ENCODE assay signal across 34 cellular contexts in genomic region chr1:168271636-168272035, GRCh38.
"Had no signal": no experiment of that assay in that cellular context is flagged by ENCODE, and none has a peak within 500 bp of the region (broad histone marks: within the 10 kb centered on the region; RNA-seq: fewer than 3 reads in every experiment).

No MANE protein-coding gene starts in this region.

- ATAC-seq: activated CD4-positive, CD25-positive, alpha-beta regulatory T cell treated with anti-CD3 and anti-CD28 coated beads, Interleukin-2, amount 50 U/mL, for 24 hours; gastrocnemius medialis; left colon; naive thymus-derived CD8-positive, alpha-beta T cell; pancreas; stimulated activated memory B cell treated with anti-CD40 and anti-IgM and Interleukin-4, amounts not matched to agents 10 μg/mL and 1 μg/mL and 100 μg/mL, for 72 hours; stimulated activated naive CD8-positive, alpha-beta T cell treated with anti-CD3 and anti-CD28 coated beads, Interleukin-15, amount 100 ng/mL, for 72 hours had no signal

- H3K36me3 ChIP-seq: gastrocnemius medialis, pancreas, prostate gland, sigmoid colon, uterus, WERI-Rb-1 had no signal

- DNase-seq: activated CD4-positive, alpha-beta memory T cell treated with anti-CD3 and anti-CD28 coated beads for 36 hours; activated CD4-positive, alpha-beta T cell treated with anti-CD3 and anti-CD28 coated beads for 48 hours; activated CD8-positive, alpha-beta memory T cell treated with anti-CD3 and anti-CD28 coated beads, Interleukin-2, amount 50 U/mL, for 4 hours; activated gamma-delta T cell; activated naive CD4-positive, alpha-beta T cell treated with anti-CD3 and anti-CD28 coated beads, Interleukin-2, amount 10 ng/mL, durations not matched to agents 7 days and 5 days; activated naive CD8-positive, alpha-beta T cell treated with anti-CD3 and anti-CD28 coated beads, Interleukin-2, amount 10 ng/mL, durations not matched to agents 7 days and 5 days; activated T-cell treated with anti-CD3 and anti-CD28 coated beads, Interleukin-2, amount 50 U/mL, for 1 hour; amygdala; effector CD4-positive, alpha-beta T cell; gastrocnemius medialis; glutamatergic neuron; islet precursor cell; left colon; midbrain; naive thymus-derived CD8-positive, alpha-beta T cell; nucleus accumbens; pancreas; sigmoid colon; small intestine; stimulated activated CD4-positive, alpha-beta T cell treated with anti-CD3 and anti-CD28 coated beads, Interleukin-4, amount 100 ng/mL, for 4 hours; stimulated activated CD8-positive, alpha-beta memory T cell treated with anti-CD3 and anti-CD28 coated beads, Interleukin-4, amount 100 ng/mL, for 48 hours; stimulated activated naive CD8-positive, alpha-beta T cell treated with anti-CD3 and anti-CD28 coated beads, Interleukin-15, amount 100 ng/mL, for 72 hours; substantia nigra; T1000; uterus; WERI-Rb-1 had no signal

- H3K27ac ChIP-seq: gastrocnemius medialis, pancreas, prostate gland, sigmoid colon, uterus, WERI-Rb-1 had no signal

- H3K4me3 Mint-ChIP-seq: activated CD4-positive, alpha-beta memory T cell treated with anti-CD3 and anti-CD28 coated beads for 36 hours; activated naive CD4-positive, alpha-beta T cell treated with anti-CD3 and anti-CD28 coated beads, Interleukin-2, amount 10 ng/mL, durations not matched to agents 7 days and 5 days; activated naive CD8-positive, alpha-beta T cell treated with anti-CD3 and anti-CD28 coated beads, Interleukin-2, amount 10 ng/mL, durations not matched to agents 7 days and 5 days; activated T-helper 1 cell treated with anti-CD3 and anti-CD28 coated beads, Interleukin-12 subunit alpha, Interleukin-12 subunit beta, Interleukin-2, Interleukin-4 antibody, amounts not matched to agents 30 ng/mL and 10 ng/mL and 1 ng/mL, durations not matched to agents 14 hours and 24 hours and 36 hours; central memory CD8-positive, alpha-beta T cell; dendritic cell treated with granulocyte-macrophage colony-stimulating factor and Interleukin-4, amounts not matched to agents 40 ng/mL and 50 ng/mL, for 4 days; naive thymus-derived CD8-positive, alpha-beta T cell; neural crest cell; stimulated activated memory B cell treated with anti-CD40 and anti-IgM and Interleukin-4, amounts not matched to agents 10 μg/mL and 1 μg/mL and 100 μg/mL, for 72 hours; stimulated activated naive CD8-positive, alpha-beta T cell treated with anti-CD3 and anti-CD28 coated beads, Interleukin-15, amount 100 ng/mL, for 72 hours; type B pancreatic cell had no signal

- H3K27ac Mint-ChIP-seq: activated CD4-positive, alpha-beta memory T cell treated with anti-CD3 and anti-CD28 coated beads for 36 hours; activated naive CD4-positive, alpha-beta T cell treated with anti-CD3 and anti-CD28 coated beads, Interleukin-2, amount 10 ng/mL, durations not matched to agents 7 days and 5 days; activated naive CD8-positive, alpha-beta T cell treated with anti-CD3 and anti-CD28 coated beads, Interleukin-2, amount 10 ng/mL, durations not matched to agents 7 days and 5 days; activated T-helper 1 cell treated with anti-CD3 and anti-CD28 coated beads, Interleukin-12 subunit alpha, Interleukin-12 subunit beta, Interleukin-2, Interleukin-4 antibody, amounts not matched to agents 30 ng/mL and 10 ng/mL and 1 ng/mL, durations not matched to agents 14 hours and 24 hours and 36 hours; dendritic cell treated with granulocyte-macrophage colony-stimulating factor and Interleukin-4, amounts not matched to agents 40 ng/mL and 50 ng/mL, for 4 days; naive thymus-derived CD8-positive, alpha-beta T cell; stimulated activated memory B cell treated with anti-CD40 and anti-IgM and Interleukin-4, amounts not matched to agents 10 μg/mL and 1 μg/mL and 100 μg/mL, for 72 hours; type B pancreatic cell had no signal

- H3K36me3 Mint-ChIP-seq: activated naive CD4-positive, alpha-beta T cell treated with anti-CD3 and anti-CD28 coated beads, Interleukin-2, amount 10 ng/mL, durations not matched to agents 7 days and 5 days; type B pancreatic cell had no signal

- H3K9me3 Mint-ChIP-seq: central memory CD8-positive, alpha-beta T cell had no signal

- H3K4me1 ChIP-seq: gastrocnemius medialis, pancreas, prostate gland, sigmoid colon, uterus had no signal

- H3K27me3 ChIP-seq: gastrocnemius medialis, pancreas, sigmoid colon, uterus had no signal

- H3K4me3 ChIP-seq: gastrocnemius medialis, pancreas, prostate gland, sigmoid colon, uterus had no signal

- H3K4me1 Mint-ChIP-seq: activated naive CD4-positive, alpha-beta T cell treated with anti-CD3 and anti-CD28 coated beads, Interleukin-2, amount 10 ng/mL, durations not matched to agents 7 days and 5 days; neural crest cell; stimulated activated naive CD8-positive, alpha-beta T cell treated with anti-CD3 and anti-CD28 coated beads, Interleukin-15, amount 100 ng/mL, for 72 hours had no signal

- H3K9me3 ChIP-seq: gastrocnemius medialis, pancreas, prostate gland, sigmoid colon had no signal

- H3K27me3 Mint-ChIP-seq: activated CD4-positive, alpha-beta memory T cell treated with anti-CD3 and anti-CD28 coated beads for 36 hours; activated naive CD4-positive, alpha-beta T cell treated with anti-CD3 and anti-CD28 coated beads, Interleukin-2, amount 10 ng/mL, durations not matched to agents 7 days and 5 days; activated naive CD8-positive, alpha-beta T cell treated with anti-CD3 and anti-CD28 coated beads, Interleukin-2, amount 10 ng/mL, durations not matched to agents 7 days and 5 days; central memory CD8-positive, alpha-beta T cell; dendritic cell treated with granulocyte-macrophage colony-stimulating factor and Interleukin-4, amounts not matched to agents 40 ng/mL and 50 ng/mL, for 4 days; naive thymus-derived CD8-positive, alpha-beta T cell; stimulated activated memory B cell treated with anti-CD40 and anti-IgM and Interleukin-4, amounts not matched to agents 10 μg/mL and 1 μg/mL and 100 μg/mL, for 72 hours; stimulated activated naive CD8-positive, alpha-beta T cell treated with anti-CD3 and anti-CD28 coated beads, Interleukin-15, amount 100 ng/mL, for 72 hours; type B pancreatic cell had no signal
